27 cellular contexts compared by ENCODE assay signal in genomic region chr2:32450851-32451250, GRCh38.
"Had no signal": no experiment of that assay in that cellular context is flagged by ENCODE, and none has a peak within 500 bp of the region (broad histone marks: within the 10 kb centered on the region; RNA-seq: fewer than 3 reads in every experiment).

No MANE protein-coding gene starts in this region.

- H3K27me3 Mint-ChIP-seq: activated naive CD8-positive, alpha-beta T cell had no signal

- ATAC-seq: activated CD4-positive, CD25-positive, alpha-beta regulatory T cell treated with anti-CD3 and anti-CD28 coated beads, Interleukin-2, amount 50 U/mL, for 24 hours; left ventricle myocardium superior; pancreas; psoas muscle; stimulated activated naive CD8-positive, alpha-beta T cell treated with anti-CD3 and anti-CD28 coated beads, Interleukin-15, Interleukin-2, amounts not matched to agents 100 U/mL and 50 U/mL, for 24 hours had no signal

- H3K4me3 ChIP-seq: adrenal gland, ascending aorta, pancreas, psoas muscle, right atrium auricular region, upper lobe of left lung had no signal

- H3K27me3 ChIP-seq: adrenal gland, ascending aorta, brain microvascular endothelial cell, pancreas, right atrium auricular region, upper lobe of left lung had no signal

- DNase-seq: activated CD4-positive, alpha-beta T cell treated with anti-CD3 and anti-CD28 coated beads, Interleukin-2, amount 50 U/mL, for 1 hour; activated CD8-positive, alpha-beta memory T cell treated with anti-CD3 and anti-CD28 coated beads, Interleukin-2, amount 50 U/mL, for 48 hours; activated gamma-delta T cell treated with Interleukin-2 at 50 U/mL for 16 hours; adrenal gland; brain microvascular endothelial cell; caudate nucleus; dermis blood vessel endothelial cell; effector CD8-positive, alpha-beta T cell; erythroblast; hippocampal formation; left ventricle myocardium superior; mammary epithelial cell; midbrain; pancreas; psoas muscle; stimulated activated CD4-positive, alpha-beta T cell treated with anti-CD3 and anti-CD28 coated beads, Interleukin-4, amount 100 ng/mL, for 24 hours; stimulated activated naive CD8-positive, alpha-beta T cell treated with anti-CD3 and anti-CD28 coated beads, Interleukin-15, Interleukin-2, amounts not matched to agents 100 U/mL and 50 U/mL, for 24 hours; upper lobe of left lung had no signal

- H3K9me3 Mint-ChIP-seq: activated T-helper 1 cell treated with anti-CD3 and anti-CD28 coated beads, Interleukin-12 subunit alpha, Interleukin-12 subunit beta, Interleukin-2, Interleukin-4 antibody, amounts not matched to agents 30 ng/mL and 10 ng/mL and 1 ng/mL, durations not matched to agents 14 hours and 24 hours and 36 hours; T-helper 2 cell treated with Interferon-gamma antibody and Interleukin-4, amounts not matched to agents 5 μg/mL and 100 μg/mL, for 36 hours had no signal

- H3K27ac ChIP-seq: adrenal gland, ascending aorta, brain microvascular endothelial cell, pancreas, psoas muscle, right atrium auricular region, upper lobe of left lung, VCaP had no signal

- H3K4me3 Mint-ChIP-seq: activated naive CD8-positive, alpha-beta T cell; activated T-helper 1 cell treated with anti-CD3 and anti-CD28 coated beads, Interleukin-12 subunit alpha, Interleukin-12 subunit beta, Interleukin-2, Interleukin-4 antibody, amounts not matched to agents 30 ng/mL and 10 ng/mL and 1 ng/mL, durations not matched to agents 14 hours and 24 hours and 36 hours; nephron; T-helper 2 cell treated with Interferon-gamma antibody and Interleukin-4, amounts not matched to agents 5 μg/mL and 100 μg/mL, for 36 hours had no signal

- H3K4me1 Mint-ChIP-seq: nephron had no signal

- H3K4me1 ChIP-seq: adrenal gland, ascending aorta, pancreas, psoas muscle, right atrium auricular region, upper lobe of left lung had no signal

- H3K9me3 ChIP-seq: adrenal gland, ascending aorta, pancreas, psoas muscle, right atrium auricular region, upper lobe of left lung had no signal

- FAIRE-seq: frontal cortex, pancreas had no signal

- H3K27ac Mint-ChIP-seq: activated naive CD8-positive, alpha-beta T cell; activated T-helper 1 cell treated with anti-CD3 and anti-CD28 coated beads, Interleukin-12 subunit alpha, Interleukin-12 subunit beta, Interleukin-2, Interleukin-4 antibody, amounts not matched to agents 30 ng/mL and 10 ng/mL and 1 ng/mL, durations not matched to agents 14 hours and 24 hours and 36 hours; nephron; T-helper 2 cell treated with Interferon-gamma antibody and Interleukin-4, amounts not matched to agents 5 μg/mL and 100 μg/mL, for 36 hours had no signal
